In the genomic region with DNA sequence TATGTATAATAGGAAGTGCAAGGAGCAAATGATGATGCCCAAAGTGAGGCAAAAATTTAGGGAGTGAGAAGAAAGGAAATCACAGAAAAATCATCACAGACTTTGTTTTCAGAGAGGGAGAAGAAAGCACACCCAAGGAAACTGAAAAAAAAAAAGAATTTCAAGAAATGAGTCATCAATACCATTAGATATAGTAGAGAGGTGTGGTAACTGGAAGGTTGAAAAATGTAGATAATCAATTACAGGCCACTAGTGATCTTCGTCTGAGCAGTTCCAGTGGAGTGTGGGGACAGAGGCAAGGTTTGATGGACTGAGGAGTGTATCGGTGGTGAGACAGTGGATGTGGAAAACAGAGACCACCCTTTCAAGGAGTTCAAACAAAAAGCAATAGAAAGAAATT, we compare ENCODE assay signal across 17 cellular contexts.
A peak's percentile ranks its signal among the peaks of the same experiment; 100 is the strongest.
DNase-seq lines count a peak whose midpoint lies in the region; ATAC-seq lines count a peak whose summit lies in the region.
"Had no signal": no experiment of that assay in that cellular context is flagged by ENCODE, and none has a peak within 500 bp of the region (broad histone marks: within the 10 kb centered on the region; RNA-seq: fewer than 3 reads in every experiment).

No MANE protein-coding gene starts in this region.

- DNase-seq in anterior cingulate cortex (lab: John Stamatoyannopoulos, UW) (no peak), NCI-H524 (lab: John Stamatoyannopoulos, UW) (no peak), HCEC 1CT (no peak), NCI-H2107 (lab: John Stamatoyannopoulos, UW) (no peak)
- DNase-seq: activated T-cell treated with anti-CD3 and anti-CD28 coated beads, Interleukin-2, amount 50 U/mL, for 48 hours; AML-193; mesendoderm; NCI-H1105 treated with DMSO at 0.1 percent for 48 hours; NCI-H446 treated with DMSO at 0.1 percent for 48 hours; nucleus accumbens; RPMI8226; T-helper 2 cell had no signal

- ATAC-seq in GM18861 (IDR thresholded peaks at IDR 0.05; ENCODE audit: unreplicated experiment) (peak; percentile 82), GM21360 (IDR thresholded peaks at IDR 0.05; ENCODE audit: unreplicated experiment) (peak; percentile 74), HG02885 (IDR thresholded peaks at IDR 0.05; ENCODE audit: poor library complexity, unreplicated experiment) (peak; percentile 84), HG03457 (IDR thresholded peaks at IDR 0.05; ENCODE audit: unreplicated experiment) (peak; percentile 84)
- ATAC-seq: HepG2 had no signal
